1 cellular context compared by ENCODE assay signal in genomic region chr5:157761690-157762611, GRCh38.
TF ChIP-seq lines count a peak whose summit lies in the region.

No MANE protein-coding gene starts in this region.

TF ChIP-seq in K562, 482 proteins besides CTCF, POLR2A, EP300 and RAD21 (continued from another document):
- TF ChIP-seq, protein P1, sequence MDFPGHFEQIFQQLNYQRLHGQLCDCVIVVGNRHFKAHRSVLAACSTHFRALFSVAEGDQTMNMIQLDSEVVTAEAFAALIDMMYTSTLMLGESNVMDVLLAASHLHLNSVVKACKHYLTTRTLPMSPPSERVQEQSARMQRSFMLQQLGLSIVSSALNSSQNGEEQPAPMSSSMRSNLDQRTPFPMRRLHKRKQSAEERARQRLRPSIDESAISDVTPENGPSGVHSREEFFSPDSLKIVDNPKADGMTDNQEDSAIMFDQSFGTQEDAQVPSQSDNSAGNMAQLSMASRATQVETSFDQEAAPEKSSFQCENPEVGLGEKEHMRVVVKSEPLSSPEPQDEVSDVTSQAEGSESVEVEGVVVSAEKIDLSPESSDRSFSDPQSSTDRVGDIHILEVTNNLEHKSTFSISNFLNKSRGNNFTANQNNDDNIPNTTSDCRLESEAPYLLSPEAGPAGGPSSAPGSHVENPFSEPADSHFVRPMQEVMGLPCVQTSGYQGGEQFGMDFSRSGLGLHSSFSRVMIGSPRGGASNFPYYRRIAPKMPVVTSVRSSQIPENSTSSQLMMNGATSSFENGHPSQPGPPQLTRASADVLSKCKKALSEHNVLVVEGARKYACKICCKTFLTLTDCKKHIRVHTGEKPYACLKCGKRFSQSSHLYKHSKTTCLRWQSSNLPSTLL (IDR thresholded peaks at IDR 0.05), result no peak
